Comparison of ENCODE assay signal across 33 cellular contexts in the genomic region with DNA sequence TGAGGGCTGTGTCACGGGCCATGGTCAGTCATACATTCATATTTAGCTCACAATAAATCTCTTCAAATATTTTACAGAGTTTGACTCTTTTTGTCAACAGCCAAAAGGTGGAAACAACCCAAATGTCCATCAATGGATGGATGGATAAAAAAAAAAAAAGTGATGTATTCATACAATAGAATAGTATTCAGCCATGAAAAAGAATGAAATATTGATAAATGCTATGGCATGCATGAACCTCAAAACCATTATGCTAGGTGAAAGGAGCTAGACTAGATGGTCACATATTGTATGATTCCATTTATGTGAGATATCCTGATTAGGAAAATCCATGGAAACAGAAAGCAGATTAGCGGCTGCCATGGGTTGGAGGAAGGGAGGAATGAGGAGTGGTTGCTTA.
"Had no signal": no experiment of that assay in that cellular context is flagged by ENCODE, and none has a peak within 500 bp of the region (broad histone marks: within the 10 kb centered on the region; RNA-seq: fewer than 3 reads in every experiment).

No MANE protein-coding gene starts in this region.

- H3K4me1 ChIP-seq: adrenal gland, ascending aorta, body of pancreas, breast epithelium had no signal

- H3K9me3 ChIP-seq: adrenal gland, ascending aorta, body of pancreas had no signal

- FAIRE-seq: astrocyte, bronchial epithelial cell had no signal

- H3K27ac ChIP-seq: adrenal gland, ascending aorta, body of pancreas, brain microvascular endothelial cell, breast epithelium, cardiac muscle cell had no signal

- DNase-seq: activated effector memory CD4-positive, alpha-beta T cell treated with anti-CD3 and anti-CD28 coated beads, Interleukin-2, amount 50 U/mL, for 16 hours; activated effector memory CD4-positive, alpha-beta T cell treated with Interleukin-2 at 50 U/mL for 16 hours; activated gamma-delta T cell; activated gamma-delta T cell treated with Interleukin-2 at 50 U/mL for 16 hours; activated naive CD4-positive, alpha-beta T cell; activated naive CD4-positive, alpha-beta T cell treated with anti-CD3 and anti-CD28 coated beads for 36 hours; activated naive CD4-positive, alpha-beta T cell treated with anti-CD3 and anti-CD28 coated beads, Interleukin-2, amount 10 ng/mL, durations not matched to agents 7 days and 5 days; activated naive CD4-positive, alpha-beta T cell treated with anti-CD3 and anti-CD28 coated beads, Interleukin-2, amount 50 U/mL, for 16 hours; activated naive CD4-positive, alpha-beta T cell treated with Interleukin-2 at 50 U/mL for 16 hours; activated naive CD8-positive, alpha-beta T cell treated with anti-CD3 and anti-CD28 coated beads for 36 hours; activated naive CD8-positive, alpha-beta T cell treated with anti-CD3 and anti-CD28 coated beads, Interleukin-2, amount 10 ng/mL, durations not matched to agents 7 days and 5 days; activated naive CD8-positive, alpha-beta T cell treated with anti-CD3 and anti-CD28 coated beads, Interleukin-2, amount 50 U/mL, for 24 hours; activated T-cell treated with anti-CD3 and anti-CD28 coated beads, Interleukin-2, amount 50 U/mL, for 1 hour; activated T-cell treated with anti-CD3 and anti-CD28 coated beads, Interleukin-2, amount 50 U/mL, for 24 hours; activated T-cell treated with anti-CD3 and anti-CD28 coated beads, Interleukin-2, amount 50 U/mL, for 4 hours; activated T-cell treated with anti-CD3 and anti-CD28 coated beads, Interleukin-2, amount 50 U/mL, for 48 hours; activated T-cell treated with anti-CD3 and anti-CD28 coated beads, Interleukin-2, amount 50 U/mL, for 72 hours; adrenal gland; amniotic stem cell; amygdala; anterior cingulate cortex; body of pancreas; brain microvascular endothelial cell; caudate nucleus; central memory CD4-positive, alpha-beta T cell; cerebellar nuclear complex had no signal

- H3K4me3 ChIP-seq: adrenal gland, ascending aorta, body of pancreas, breast epithelium, cardiac muscle cell had no signal

- ATAC-seq: activated naive CD4-positive, alpha-beta T cell treated with anti-CD3 and anti-CD28 coated beads, Interleukin-2, amount 50 U/mL, for 72 hours; activated naive CD8-positive, alpha-beta T cell treated with anti-CD3 and anti-CD28 coated beads, Interleukin-2, amount 50 U/mL, for 24 hours; activated T-cell treated with anti-CD3 and anti-CD28 coated beads, Interleukin-2, amount 50 U/mL, for 4 hours; activated T-cell treated with anti-CD3 and anti-CD28 coated beads, Interleukin-2, amount 50 U/mL, for 72 hours; activated T-helper 17 cell treated with anti-CD3 and anti-CD28 coated beads, Interleukin-2, amount 50 U/mL, for 72 hours; body of pancreas had no signal

- H3K27me3 ChIP-seq: adrenal gland, ascending aorta, body of pancreas, brain microvascular endothelial cell, breast epithelium, cardiac muscle cell had no signal

- H3K36me3 ChIP-seq: adrenal gland, ascending aorta, brain microvascular endothelial cell, breast epithelium, cardiac muscle cell had no signal
